Comparison of ENCODE assay signal across 16 cellular contexts in genomic region chr14:55302367-55302766, GRCh38. TPM values are rescaled to one million over a fixed set of nuclear protein-coding genes. Genes with fewer than 3 reads are reported as not detected.
DNase-seq lines count a peak whose midpoint lies in the region; ATAC-seq, FAIRE-seq and TF ChIP-seq lines count a peak whose summit lies in the region.
"Had no signal": no experiment of that assay in that cellular context is flagged by ENCODE, and none has a peak within 500 bp of the region (broad histone marks: within the 10 kb centered on the region; RNA-seq: fewer than 3 reads in every experiment).

No MANE protein-coding gene starts in this region.

- no peak for TF ChIP-seq CTCF in astrocyte (IDR thresholded peaks at IDR 0.05; ENCODE audit: insufficient read depth, low read depth, low read length)

- H3K79me2 ChIP-seq in astrocyte (ENCODE audit: insufficient read depth, low read length) (peaks cover 75% of the 10 kb centered on the region), mesendoderm (ENCODE audit: control insufficient read depth, insufficient read depth, low read length) (peaks cover 19% of the 10 kb centered on the region)

- H2AK5ac ChIP-seq in mesendoderm (ENCODE audit: low read length) = no peak overlapping the region

- H3K27ac ChIP-seq in astrocyte (ENCODE audit: low read depth, low read length) (no peak overlapping the region), mesendoderm (ENCODE audit: low read depth, low read length) (no peak overlapping the region)
- H3K27ac ChIP-seq: esophagus muscularis mucosa, skin epidermis, thyroid gland, VCaP had no signal

- H3K4me1 ChIP-seq in astrocyte (ENCODE audit: insufficient read depth, low read length) (peaks cover 8% of the 10 kb centered on the region), mesendoderm (ENCODE audit: control insufficient read depth, low read depth, low read length) (peaks cover 12% of the 10 kb centered on the region)

- peak overlapping the region; percentile 15 for H3K4me3 Mint-ChIP-seq in astrocyte (ENCODE audit: unreplicated experiment)
- H3K4me3 Mint-ChIP-seq: T-cell had no signal

- H3K4me2 ChIP-seq in astrocyte (ENCODE audit: low read length) (no peak overlapping the region), mesendoderm (ENCODE audit: low read length) (no peak overlapping the region)

- H2BK15ac ChIP-seq in mesendoderm (replicated peaks; ENCODE audit: low read depth) = no peak overlapping the region

- no peak overlapping the region for H2BK120ac ChIP-seq in mesendoderm (ENCODE audit: low read depth, low read length)

- H4K8ac ChIP-seq in mesendoderm (ENCODE audit: low read depth, low read length) = no peak overlapping the region

- ATAC-seq in GM21447 (IDR thresholded peaks at IDR 0.05; ENCODE audit: unreplicated experiment) (peak; percentile 42), GM21619 (IDR thresholded peaks at IDR 0.05; ENCODE audit: unreplicated experiment) (no peak)

- FAIRE-seq in astrocyte (lab: Jason Lieb, UNC) = no peak
- FAIRE-seq: kidney had no signal

- no peak overlapping the region for H3K56ac ChIP-seq in mesendoderm (ENCODE audit: low read length)

- no CpG with 5 or more reads among the region's 2 CpGs for WGBS in mesendoderm (ENCODE audit: extremely low coverage, insufficient coverage, low lambda C conversion rate)

- H3K4me3 ChIP-seq in astrocyte (ENCODE audit: insufficient read depth, low read depth, low read length) = no peak overlapping the region
- no peak overlapping the region for H3K4me3 ChIP-seq in mesendoderm (ENCODE audit: low read length)
- H3K4me3 ChIP-seq: ascending aorta, esophagus muscularis mucosa, Peyer's patch, skin epidermis, thyroid gland had no signal

- H3K36me3 ChIP-seq in astrocyte (ENCODE audit: insufficient read depth, low read length) (no peaks in the 10 kb centered on the region), mesendoderm (ENCODE audit: control insufficient read depth, insufficient read depth, low read length) (no peaks in the 10 kb centered on the region)
- H3K36me3 ChIP-seq: ascending aorta, thyroid gland had no signal

- H3K18ac ChIP-seq in mesendoderm (ENCODE audit: low read length) = no peak overlapping the region

- no peak overlapping the region for H3K9ac ChIP-seq in astrocyte (ENCODE audit: low read length)
- no peak overlapping the region for H3K9ac ChIP-seq in mesendoderm (ENCODE audit: low read length)

- DNase-seq in CD1c-positive myeloid dendritic cell (ENCODE audit: extremely low spot score) (peak; percentile 5), astrocyte (ENCODE audit: low read depth) (no peak), mesendoderm (peak; percentile 37), GM19238 (ENCODE audit: insufficient read length, low spot score) (no peak), NCI-H1105 (lab: John Stamatoyannopoulos, UW) (no peak)
- DNase-seq: kidney, NCI-H2081, Peyer's patch, T-cell, thyroid gland had no signal

- H3K4ac ChIP-seq in mesendoderm (ENCODE audit: low read depth, low read length) = no peak overlapping the region

- H4K5ac ChIP-seq in mesendoderm (ENCODE audit: low read length) = no peak overlapping the region

- H3K36me3 Mint-ChIP-seq in astrocyte (ENCODE audit: low read depth, unreplicated experiment) = peaks cover 4% of the 10 kb centered on the region

- H3K27me3 Mint-ChIP-seq in astrocyte (ENCODE audit: low read depth, unreplicated experiment) = no peaks in the 10 kb centered on the region
- H3K27me3 Mint-ChIP-seq: T-cell had no signal

- H3K4me1 Mint-ChIP-seq in astrocyte (ENCODE audit: low read depth, unreplicated experiment) = peaks cover 28% of the 10 kb centered on the region

- H3K9me3 ChIP-seq in astrocyte (ENCODE audit: insufficient read depth, low read depth, low read length) = no peaks in the 10 kb centered on the region
- H3K9me3 ChIP-seq: ascending aorta, esophagus muscularis mucosa, Peyer's patch, thyroid gland had no signal

- no peak overlapping the region for H3K23ac ChIP-seq in mesendoderm (ENCODE audit: low read length)

- H4K20me1 ChIP-seq in astrocyte (ENCODE audit: insufficient read depth, low read length) = peaks cover 68% of the 10 kb centered on the region

- H3K79me1 ChIP-seq in mesendoderm (ENCODE audit: low read length) = peaks cover 14% of the 10 kb centered on the region

- no peak overlapping the region for H2BK5ac ChIP-seq in mesendoderm (ENCODE audit: low read length)

- peak overlapping the region; percentile 84 for H3K27ac Mint-ChIP-seq in astrocyte (ENCODE audit: unreplicated experiment)
- H3K27ac Mint-ChIP-seq: T-cell had no signal

- no peaks in the 10 kb centered on the region for H3K9me3 Mint-ChIP-seq in astrocyte (ENCODE audit: unreplicated experiment)
- H3K9me3 Mint-ChIP-seq: T-cell had no signal

- no peaks in the 10 kb centered on the region for H3K27me3 ChIP-seq in astrocyte (ENCODE audit: insufficient read depth, low read length)
- H3K27me3 ChIP-seq in mesendoderm (ENCODE audit: insufficient read depth, low read length, poor library complexity) = no peaks in the 10 kb centered on the region
- H3K27me3 ChIP-seq: ascending aorta, esophagus muscularis mucosa, Peyer's patch, thyroid gland had no signal

- no peak overlapping the region for H2AFZ ChIP-seq in astrocyte (ENCODE audit: low read depth, low read length)

RNA-seq across cellular contexts. Expression of gene FBXO34, which starts 31.1 kb away (rescaled TPM):
- total RNA-seq in astrocyte = 21.1 and 23.4 TPM in 2 replicates
- 8.4 TPM for polyA plus RNA-seq in mesendoderm (2013, experiment 1 of 2)
- 8.6 TPM for polyA plus RNA-seq in mesendoderm (2013, experiment 2 of 2)

Comparison
In these comparisons a context has a peak if more than half of its experiments do, and no peak if none do; other contexts are left out.
1. DNase-seq: peak in CD1c-positive myeloid dendritic cell (single experiment) and mesendoderm (single experiment); none in astrocyte (single experiment), GM19238 (single experiment) and NCI-H1105 (single experiment).